25 cellular contexts compared by ENCODE assay signal in the genomic region with DNA sequence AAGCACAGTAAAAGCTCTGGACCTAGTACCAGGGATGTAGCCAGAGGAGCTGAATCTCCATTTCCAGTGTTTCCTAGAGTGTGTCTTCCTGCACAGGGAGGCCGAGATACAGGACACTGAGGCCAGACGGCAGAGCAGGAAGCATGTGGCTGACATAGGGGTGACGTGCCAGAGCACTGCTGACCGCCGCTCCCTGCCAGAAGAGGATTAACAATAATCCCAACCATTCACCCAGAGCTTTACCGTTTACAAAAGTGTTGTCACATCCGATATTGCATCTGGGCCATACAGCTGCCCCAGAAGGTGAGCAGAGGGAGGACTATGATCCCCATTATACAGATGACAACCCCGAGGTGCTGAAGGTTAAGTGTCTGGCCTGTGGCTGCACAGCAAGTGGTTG. TPM values are rescaled to one million over a fixed set of nuclear protein-coding genes. Genes with fewer than 3 reads are reported as not detected.
A peak's percentile ranks its signal among the peaks of the same experiment; 100 is the strongest.
DNase-seq lines count a peak whose midpoint lies in the region; TF ChIP-seq lines count a peak whose summit lies in the region.
"Had no signal": no experiment of that assay in that cellular context is flagged by ENCODE, and none has a peak within 500 bp of the region (broad histone marks: within the 10 kb centered on the region; RNA-seq: fewer than 3 reads in every experiment).

No MANE protein-coding gene starts in this region.

- WGBS in suprapubic skin: 80% methylated on average over 8 of the region's 8 CpGs

- DNase-seq in activated T-cell treated with anti-CD3 and anti-CD28 coated beads, Interleukin-2, amount 50 U/mL, for 24 hours: peak; percentile 9
- no peak for DNase-seq in activated T-cell treated with anti-CD3 and anti-CD28 coated beads for 4 hours
- peak; percentile 61 for DNase-seq in cerebellar cortex (ENCODE audit: low spot score)
- peak; percentile 36 to 65 for DNase-seq in suprapubic skin (ENCODE audit: low spot score in 2 of 2)
- DNase-seq in SJCRH30: no peak
- DNase-seq in epidermal melanocyte (ENCODE audit: insufficient read length, low spot score): no peak
- DNase-seq in COLO668 (lab: John Stamatoyannopoulos, UW; ENCODE audit: unreplicated experiment): no peak
- DNase-seq: BE2C; CD4-positive, CD25-positive, alpha-beta regulatory T cell; DMS153; GF-D8; GM23248; MM.1S; NCI-H1105; NCI-H1694; NCI-H2081 treated with DMSO at 0.1 percent for 48 hours; NCI-H510A had no signal

- H3K27me3 ChIP-seq in suprapubic skin (no peaks in the 10 kb centered on the region), SJCRH30 (no peaks in the 10 kb centered on the region)
- H3K27me3 ChIP-seq: BE2C had no signal

- H3K4me3 ChIP-seq in suprapubic skin (no peak overlapping the region), SJCRH30 (no peak overlapping the region)
- H3K4me3 ChIP-seq: GM12878, GM23248, HAP-1 had no signal

- no peaks in the 10 kb centered on the region for H3K4me1 Mint-ChIP-seq in activated T-cell treated with anti-CD3 and anti-CD28 coated beads, Interleukin-2, amount 50 U/mL, for 24 hours (ENCODE audit: low read depth)
- H3K4me1 Mint-ChIP-seq in nephron: peaks cover 33% of the 10 kb centered on the region

- no peak overlapping the region for H3K27ac Mint-ChIP-seq in activated T-cell treated with anti-CD3 and anti-CD28 coated beads, Interleukin-2, amount 50 U/mL, for 24 hours
- peak overlapping the region in 2 of 3 experiments; percentile 16 to 47 for H3K27ac Mint-ChIP-seq in nephron
- H3K27ac Mint-ChIP-seq: CD4-positive, CD25-positive, alpha-beta regulatory T cell had no signal

- H3K36me3 ChIP-seq in suprapubic skin (peaks cover 49% of the 10 kb centered on the region), SJCRH30 (peaks cover 11% of the 10 kb centered on the region)

- TF ChIP-seq CTCF in nephron (IDR thresholded peaks at IDR 0.05; ENCODE audit: unreplicated experiment in 3 of 3) (no peak), suprapubic skin (IDR thresholded peaks at IDR 0.05) (no peak)

- TF ChIP-seq POLR2A in suprapubic skin (IDR thresholded peaks at IDR 0.05): no peak

- no peaks in the 10 kb centered on the region for H3K27me3 Mint-ChIP-seq in activated T-cell treated with anti-CD3 and anti-CD28 coated beads, Interleukin-2, amount 50 U/mL, for 24 hours
- peaks cover 3% of the 10 kb centered on the region for H3K27me3 Mint-ChIP-seq in nephron (ENCODE audit: low read depth)
- H3K27me3 Mint-ChIP-seq: CD4-positive, CD25-positive, alpha-beta regulatory T cell had no signal

- no peaks in the 10 kb centered on the region for H3K9me3 Mint-ChIP-seq in activated T-cell treated with anti-CD3 and anti-CD28 coated beads, Interleukin-2, amount 50 U/mL, for 24 hours
- peaks cover 3% of the 10 kb centered on the region for H3K9me3 Mint-ChIP-seq in nephron
- H3K9me3 Mint-ChIP-seq: CD4-positive, CD25-positive, alpha-beta regulatory T cell had no signal

- H3K9me3 ChIP-seq in suprapubic skin: no peaks in the 10 kb centered on the region
- H3K9me3 ChIP-seq in SJCRH30 (replicated peaks): no peaks in the 10 kb centered on the region
- H3K9me3 ChIP-seq: BE2C, Caco-2, HAP-1 had no signal

- H3K4me1 ChIP-seq in suprapubic skin: peaks cover 22% of the 10 kb centered on the region
- H3K4me1 ChIP-seq in SJCRH30: peaks cover 12% of the 10 kb centered on the region; the same call in 1 of the 2 replicates
- H3K4me1 ChIP-seq: BE2C, Caco-2, HAP-1 had no signal

- TF ChIP-seq EP300 in suprapubic skin (IDR thresholded peaks at IDR 0.05): no peak

- H3K4me3 Mint-ChIP-seq in activated T-cell treated with anti-CD3 and anti-CD28 coated beads, Interleukin-2, amount 50 U/mL, for 24 hours: no peak overlapping the region
- H3K4me3 Mint-ChIP-seq in nephron: no peak overlapping the region
- H3K4me3 Mint-ChIP-seq: CD4-positive, CD25-positive, alpha-beta regulatory T cell had no signal

- no peak overlapping the region for H3K27ac ChIP-seq in suprapubic skin
- H3K27ac ChIP-seq in SJCRH30: no peak overlapping the region
- H3K27ac ChIP-seq: GM23248 had no signal

- peaks cover 49% of the 10 kb centered on the region for H3K36me3 Mint-ChIP-seq in activated T-cell treated with anti-CD3 and anti-CD28 coated beads, Interleukin-2, amount 50 U/mL, for 24 hours (ENCODE audit: low read depth)
- peaks cover 46% of the 10 kb centered on the region for H3K36me3 Mint-ChIP-seq in nephron (ENCODE audit: low read depth)

RNA-seq across cellular contexts. Expression of gene CLDN19, which starts 5.8 kb away (rescaled TPM):
- total RNA-seq in suprapubic skin: under 1 TPM in 3 of 4 donors, not detected in 1; 0.38 to 0.98 (median 0.44) TPM
- 0.12 and 0.23 TPM in 2 replicates for total RNA-seq in SJCRH30 (2014; rRNA removed; shearing (Covaris generic))
- total RNA-seq: A172; CD4-positive, CD25-positive, alpha-beta regulatory T cell; Daoy; GM12878; GM23248; LHCN-M2; SK-MEL-5 had no signal

RNA-seq across cellular contexts. Expression of gene P3H1, which starts 21.0 kb away (rescaled TPM):
- 10 to 100 TPM; 12.5 to 19.8 (median 16.1) TPM for total RNA-seq in suprapubic skin
- 47.2 and 47.8 TPM in 2 replicates for total RNA-seq in SJCRH30 (2014; rRNA removed; shearing (Covaris generic))

RNA-seq across cellular contexts. Expression of gene C1orf50, which starts 21.2 kb away (rescaled TPM):
- total RNA-seq in suprapubic skin: 1 to 10 TPM; 2.2 to 7.6 (median 3.1) TPM
- 3.5 and 3.8 TPM in 2 replicates for total RNA-seq in SJCRH30 (2014; rRNA removed; shearing (Covaris generic))

RNA-seq across cellular contexts. Expression of gene TMEM269, which starts 38.9 kb away (rescaled TPM):
- total RNA-seq in suprapubic skin: under 1 TPM in 3 of 4 donors, not detected in 1; 0.11 to 0.17 (median 0.16) TPM
- 0.05 and 0.06 TPM in 2 replicates for total RNA-seq in SJCRH30 (2014; rRNA removed; shearing (Covaris generic))
- total RNA-seq: A172, Daoy, GM23248, LHCN-M2, SK-MEL-5 had no signal

Comparison
In these comparisons a context has a peak if more than half of its experiments do, and no peak if none do; other contexts are left out.
1. DNase-seq: peak in activated T-cell treated with anti-CD3 and anti-CD28 coated beads, Interleukin-2, amount 50 U/mL, for 24 hours (single experiment), cerebellar cortex (single experiment) and suprapubic skin (2 of 2); none in activated T-cell treated with anti-CD3 and anti-CD28 coated beads for 4 hours (single experiment), SJCRH30 (0 of 2), epidermal melanocyte (single experiment) and COLO668 (single experiment).